ENCODE assay signal across 9 cellular contexts in the genomic region with DNA sequence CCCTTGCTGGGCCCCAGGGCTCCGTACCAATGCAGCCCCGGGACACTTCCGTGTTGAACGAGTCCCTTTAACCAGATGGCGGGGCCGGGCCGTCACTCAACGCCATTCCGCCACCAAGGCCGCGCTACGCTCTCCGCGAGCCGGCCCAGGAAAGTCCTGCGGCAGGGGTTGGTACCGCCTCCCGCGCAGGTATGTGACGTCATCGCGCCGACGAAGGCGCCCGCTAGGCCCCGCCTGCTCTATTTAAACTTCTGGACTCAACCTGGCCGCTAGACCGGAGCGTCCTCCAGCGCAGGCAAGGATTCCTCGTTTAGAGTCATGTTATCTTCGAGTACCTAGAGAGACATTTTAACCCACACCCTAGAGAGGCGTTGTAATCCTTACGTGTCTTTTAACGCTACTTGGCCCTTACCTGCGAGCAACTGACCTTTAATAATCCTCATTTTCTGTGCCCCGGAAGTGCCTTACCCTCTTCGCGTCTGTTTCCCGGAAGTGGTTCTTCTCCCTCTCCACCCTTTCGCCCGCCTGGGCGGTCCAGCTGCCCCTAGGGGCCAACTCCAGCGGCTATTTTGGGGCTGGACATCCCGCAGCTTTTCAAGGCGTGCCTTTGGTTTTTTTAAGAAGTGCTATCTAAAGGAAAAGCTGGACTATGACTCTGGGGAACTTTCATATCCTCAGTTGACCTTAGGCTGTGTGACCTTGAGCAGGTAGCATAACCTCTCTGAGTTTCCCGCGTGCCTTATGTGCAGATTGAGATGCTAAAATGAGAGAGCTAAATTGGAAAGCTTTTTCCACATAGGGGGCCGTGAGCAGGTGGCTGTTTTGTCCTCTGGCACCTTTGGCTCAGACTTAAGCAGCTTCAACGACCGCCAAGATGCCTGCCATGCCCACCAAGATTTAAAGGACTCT. TPM values are rescaled to one million over a fixed set of nuclear protein-coding genes. Genes with fewer than 3 reads are reported as not detected.
DNase-seq lines count a peak whose midpoint lies in the region; ATAC-seq lines count a peak whose summit lies in the region.
"Had no signal": no experiment of that assay in that cellular context is flagged by ENCODE, and none has a peak within 500 bp of the region (broad histone marks: within the 10 kb centered on the region; RNA-seq: fewer than 3 reads in every experiment).

A gene with protein sequence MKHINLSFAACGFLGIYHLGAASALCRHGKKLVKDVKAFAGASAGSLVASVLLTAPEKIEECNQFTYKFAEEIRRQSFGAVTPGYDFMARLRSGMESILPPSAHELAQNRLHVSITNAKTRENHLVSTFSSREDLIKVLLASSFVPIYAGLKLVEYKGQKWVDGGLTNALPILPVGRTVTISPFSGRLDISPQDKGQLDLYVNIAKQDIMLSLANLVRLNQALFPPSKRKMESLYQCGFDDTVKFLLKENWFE (minus strand): TSS at position 155 of the 909 bp plus-strand sequence. CDS start 1,294 bp downstream, outside the sequence.

- H3K4me1 Mint-ChIP-seq in activated T-cell treated with anti-CD3 and anti-CD28 coated beads, Interleukin-2, amount 50 U/mL, for 24 hours (ENCODE audit: low read depth), result peaks cover 28% of the 10 kb centered on the region

- no peaks in the 10 kb centered on the region for H3K27me3 Mint-ChIP-seq in activated T-cell treated with anti-CD3 and anti-CD28 coated beads, Interleukin-2, amount 50 U/mL, for 24 hours

- H3K4me3 Mint-ChIP-seq in activated T-cell treated with anti-CD3 and anti-CD28 coated beads, Interleukin-2, amount 50 U/mL, for 24 hours, result peak within 1 kb of the TSS; percentile 92

- WGBS in esophagus, 2 donors, result 5 to 7% methylated on average over 52 of the region's 52 CpGs

- H3K9ac ChIP-seq in NT2/D1 (ENCODE audit: insufficient read length, low read depth) (peak within 1 kb of the TSS; percentile 94), mucosa of stomach (ENCODE audit: low read length) (peak within 1 kb of the TSS; percentile 76)
- H3K9ac ChIP-seq: BLaER1 treated with 17β-estradiol and CSF1 and Interleukin-3, amounts not matched to agents 10 nM and 100 nM had no signal

- H3K9me3 Mint-ChIP-seq in activated T-cell treated with anti-CD3 and anti-CD28 coated beads, Interleukin-2, amount 50 U/mL, for 24 hours, result no peaks in the 10 kb centered on the region

- H3K27me3 ChIP-seq in NT2/D1 (ENCODE audit: insufficient read depth, insufficient read length) (no peaks in the 10 kb centered on the region), esophagus (ENCODE audit: control insufficient read depth in 1 of 2, insufficient read depth in 2 of 2, low read length in 2 of 2) (no peaks in the 10 kb centered on the region), mucosa of stomach (ENCODE audit: control insufficient read depth, insufficient read depth, low read length) (no peaks in the 10 kb centered on the region)
- H3K27me3 ChIP-seq: BLaER1 treated with 17β-estradiol and CSF1 and Interleukin-3, amounts not matched to agents 10 nM and 100 nM had no signal

- H3K4me3 ChIP-seq in NT2/D1 (ENCODE audit: insufficient read length, low read depth) (peak within 1 kb of the TSS; percentile 64), esophagus (ENCODE audit: low read depth in 1 of 2, low read length in 2 of 2) (peak within 1 kb of the TSS; percentile 50 to 72), mucosa of stomach (ENCODE audit: low read length) (peak within 1 kb of the TSS; percentile 56)
- H3K4me3 ChIP-seq: BLaER1 treated with 17β-estradiol and CSF1 and Interleukin-3, amounts not matched to agents 10 nM and 100 nM had no signal

- H3K4me1 ChIP-seq in NT2/D1 (ENCODE audit: insufficient read depth, insufficient read length) (no peaks in the 10 kb centered on the region), esophagus (ENCODE audit: control insufficient read depth in 2 of 2, insufficient read depth in 2 of 2, low read length in 1 of 2) (no peaks in the 10 kb centered on the region), mucosa of stomach (ENCODE audit: control insufficient read depth, insufficient read depth, low read length) (no peaks in the 10 kb centered on the region)
- H3K4me1 ChIP-seq: BLaER1 treated with 17β-estradiol and CSF1 and Interleukin-3, amounts not matched to agents 10 nM and 100 nM had no signal

- peaks cover 25% of the 10 kb centered on the region for H3K36me3 Mint-ChIP-seq in activated T-cell treated with anti-CD3 and anti-CD28 coated beads, Interleukin-2, amount 50 U/mL, for 24 hours (ENCODE audit: low read depth)

- peak within 1 kb of the TSS; percentile 80 for H3K27ac ChIP-seq in esophagus (ENCODE audit: low read depth in 2 of 2, low read length in 1 of 2)
- H3K27ac ChIP-seq: BLaER1 treated with 17β-estradiol and CSF1 and Interleukin-3, amounts not matched to agents 10 nM and 100 nM had no signal

- ATAC-seq in HG03095 (IDR thresholded peaks at IDR 0.05; ENCODE audit: unreplicated experiment), result peak; percentile 89

- H3K9me3 ChIP-seq in NT2/D1 (ENCODE audit: insufficient read depth, low read length), result no peaks in the 10 kb centered on the region
- H3K9me3 ChIP-seq in esophagus (ENCODE audit: control insufficient read depth in 2 of 2, insufficient read depth in 1 of 2, low read depth in 1 of 2, low read length in 1 of 2), result no peaks in the 10 kb centered on the region
- no peaks in the 10 kb centered on the region for H3K9me3 ChIP-seq in mucosa of stomach (ENCODE audit: control insufficient read depth, low read length)

- H3K27ac Mint-ChIP-seq in activated T-cell treated with anti-CD3 and anti-CD28 coated beads, Interleukin-2, amount 50 U/mL, for 24 hours, result peak within 1 kb of the TSS; percentile 99

- peak; percentile 71 for DNase-seq in SIG-M5 treated with dmso at 0.1 percent for 504 hours (lab: John Stamatoyannopoulos, UW; ENCODE audit: unreplicated experiment)
- DNase-seq in SIG-M5 (lab: John Stamatoyannopoulos, UW), result no peak
- DNase-seq in NT2/D1 (ENCODE audit: low read depth, low spot score), result peak; percentile 74
- peak; percentile 94 for DNase-seq in activated T-cell treated with anti-CD3 and anti-CD28 coated beads, Interleukin-2, amount 50 U/mL, for 24 hours
- peak; percentile 84 for DNase-seq in stimulated activated CD8-positive, alpha-beta memory T cell treated with anti-CD3 and anti-CD28 coated beads, Interleukin-4, amount 100 ng/mL, for 48 hours

- peaks cover 8% of the 10 kb centered on the region for H3K36me3 ChIP-seq in NT2/D1 (ENCODE audit: insufficient read depth, insufficient read length, low read length)
- H3K36me3 ChIP-seq in esophagus (ENCODE audit: control insufficient read depth in 2 of 2, insufficient read depth in 2 of 2, low read length in 1 of 2), result peaks cover 0 to under 1% of the 10 kb centered on the region in 2 donors
- H3K36me3 ChIP-seq in mucosa of stomach (ENCODE audit: control insufficient read depth, insufficient read depth, low read length), result no peaks in the 10 kb centered on the region
- H3K36me3 ChIP-seq: BLaER1 treated with 17β-estradiol and CSF1 and Interleukin-3, amounts not matched to agents 10 nM and 100 nM had no signal

RNA-seq across cellular contexts. Expression of the gene that starts here (rescaled TPM):
- 10 to 100 TPM in 1 of 2 donors, 1 to 10 TPM in 1; 6.6 to 25.5 TPM for polyA plus RNA-seq in esophagus
